Comparison of ENCODE assay signal across 8 cellular contexts in genomic region chr15:90932660-90932991, GRCh38. TPM values are rescaled to one million over a fixed set of nuclear protein-coding genes. Genes with fewer than 3 reads are reported as not detected.
DNase-seq lines count a peak whose midpoint lies in the region; ATAC-seq and TF ChIP-seq lines count a peak whose summit lies in the region.

No MANE protein-coding gene starts in this region.

- H3K4me3 Mint-ChIP-seq in activated CD8-positive, alpha-beta memory T cell treated with anti-CD3 and anti-CD28 coated beads, Interleukin-2, amount 10 ng/mL, durations not matched to agents 7 days and 5 days, result peak overlapping the region; percentile 99
- H3K4me3 Mint-ChIP-seq in memory B cell, result peak overlapping the region; percentile 99

- no peak for ATAC-seq in activated CD8-positive, alpha-beta memory T cell treated with anti-CD3 and anti-CD28 coated beads, Interleukin-2, amount 10 ng/mL, durations not matched to agents 7 days and 5 days
- ATAC-seq in memory B cell (ENCODE audit: low read depth) (no peak), GM19023 (IDR thresholded peaks at IDR 0.05; ENCODE audit: unreplicated experiment) (no peak)

- H3K27me3 ChIP-seq in adrenal gland (no peaks in the 10 kb centered on the region), thymus (ENCODE audit: control insufficient read depth, insufficient read depth) (no peaks in the 10 kb centered on the region)

- H3K27ac Mint-ChIP-seq in activated CD8-positive, alpha-beta memory T cell treated with anti-CD3 and anti-CD28 coated beads, Interleukin-2, amount 10 ng/mL, durations not matched to agents 7 days and 5 days, result peak overlapping the region; percentile 100
- H3K27ac Mint-ChIP-seq in memory B cell, result peak overlapping the region; percentile 95

- intact Hi-C loops in adrenal gland (cut with DNase I), result no loop called here

- H3K9me3 ChIP-seq in adrenal gland (replicated peaks in 1 of 3) (no peaks in the 10 kb centered on the region), thymus (ENCODE audit: control insufficient read depth) (no peaks in the 10 kb centered on the region)

- H3K27me3 Mint-ChIP-seq in activated CD8-positive, alpha-beta memory T cell treated with anti-CD3 and anti-CD28 coated beads, Interleukin-2, amount 10 ng/mL, durations not matched to agents 7 days and 5 days, result no peaks in the 10 kb centered on the region
- no peaks in the 10 kb centered on the region for H3K27me3 Mint-ChIP-seq in memory B cell

- H3K36me3 ChIP-seq in adrenal gland (replicated peaks in 1 of 2), result no peaks in the 10 kb centered on the region
- peaks cover 4% of the 10 kb centered on the region for H3K36me3 ChIP-seq in thymus (ENCODE audit: control insufficient read depth, insufficient read depth)

- H3K4me1 Mint-ChIP-seq in activated CD8-positive, alpha-beta memory T cell treated with anti-CD3 and anti-CD28 coated beads, Interleukin-2, amount 10 ng/mL, durations not matched to agents 7 days and 5 days, result peaks cover 63% of the 10 kb centered on the region
- H3K4me1 Mint-ChIP-seq in memory B cell, result peaks cover 36% of the 10 kb centered on the region

- TF ChIP-seq CTCF in adrenal gland (IDR thresholded peaks at IDR 0.05), result peak in 2 of 6 experiments; percentile 6 to 13

- peak overlapping the region in 2 of 4 donors; percentile 58 to 70 for H3K4me3 ChIP-seq in adrenal gland
- H3K4me3 ChIP-seq in thymus (ENCODE audit: low read length), result peak overlapping the region; percentile 57

- CTCF ChIA-PET in activated CD8-positive, alpha-beta memory T cell treated with anti-CD3 and anti-CD28 coated beads, Interleukin-2, amount 10 ng/mL, durations not matched to agents 7 days and 5 days (lab: Charles Lee), result interaction anchor here (0.7 to 8.6 kb wide), 43 partner anchors 8 to 833 kb away, joined by 3 to 181 read pairs (median 6); partner anchors contain the start of genes BLM, FES, FURIN and MAN2A2

- no peaks in the 10 kb centered on the region for H3K9me3 Mint-ChIP-seq in activated CD8-positive, alpha-beta memory T cell treated with anti-CD3 and anti-CD28 coated beads, Interleukin-2, amount 10 ng/mL, durations not matched to agents 7 days and 5 days (ENCODE audit: low read depth)
- H3K9me3 Mint-ChIP-seq in memory B cell, result no peaks in the 10 kb centered on the region

- no peak for DNase-seq in activated CD8-positive, alpha-beta memory T cell treated with anti-CD3 and anti-CD28 coated beads, Interleukin-2, amount 10 ng/mL, durations not matched to agents 7 days and 5 days
- DNase-seq in activated CD8-positive, alpha-beta memory T cell treated with anti-CD3 and anti-CD28 coated beads, Interleukin-2, amount 50 U/mL, for 48 hours, result no peak
- DNase-seq in adrenal gland (no peak), memory B cell (ENCODE audit: low spot score in 2 of 2) (no peak), NCI-H82 treated with DMSO at 0.1 percent for 48 hours (lab: John Stamatoyannopoulos, UW; ENCODE audit: unreplicated experiment) (no peak), NCI-H1105 treated with DMSO at 0.1 percent for 48 hours (lab: John Stamatoyannopoulos, UW) (no peak)

- peaks cover 34 to 59% of the 10 kb centered on the region in 2 donors for H3K4me1 ChIP-seq in adrenal gland (replicated peaks in 1 of 2)
- peaks cover 32% of the 10 kb centered on the region for H3K4me1 ChIP-seq in thymus (ENCODE audit: control insufficient read depth, insufficient read depth, low read length)

- WGBS in adrenal gland, 4 donors, result 18 to 92% (median 21%) methylated on average over 1 to 5 of the region's 5 CpGs
- WGBS in thymus, result 24% methylated on average over 5 of the region's 5 CpGs

- TF ChIP-seq POLR2A in adrenal gland (IDR thresholded peaks at IDR 0.05), result no peak

- H3K27ac ChIP-seq in adrenal gland, result peak overlapping the region in 3 of 5 donors; percentile 89 to 95 (median 94)
- H3K27ac ChIP-seq in thymus (ENCODE audit: low read depth), result no peak overlapping the region

- peaks cover 20% of the 10 kb centered on the region for H3K36me3 Mint-ChIP-seq in activated CD8-positive, alpha-beta memory T cell treated with anti-CD3 and anti-CD28 coated beads, Interleukin-2, amount 10 ng/mL, durations not matched to agents 7 days and 5 days
- no peaks in the 10 kb centered on the region for H3K36me3 Mint-ChIP-seq in memory B cell

RNA-seq across cellular contexts. Expression of gene HDDC3, which starts 0.3 kb away (rescaled TPM):
- total RNA-seq in activated CD8-positive, alpha-beta memory T cell treated with anti-CD3 and anti-CD28 coated beads, Interleukin-2, amount 10 ng/mL, durations not matched to agents 7 days and 5 days, result 10 to 100 TPM; 33.2 to 39.3 TPM
- 10 to 100 TPM; 14.6 to 40.2 (median 25.0) TPM for total RNA-seq in adrenal gland
- 10 to 100 TPM; 19.9 to 31.5 (median 30.4) TPM for polyA plus RNA-seq in adrenal gland
- 25.4 TPM for polyA plus RNA-seq in thymus

RNA-seq across cellular contexts. Expression of gene UNC45A, which starts 2.5 kb away (rescaled TPM):
- total RNA-seq in activated CD8-positive, alpha-beta memory T cell treated with anti-CD3 and anti-CD28 coated beads, Interleukin-2, amount 10 ng/mL, durations not matched to agents 7 days and 5 days, result 10 to 100 TPM; 76.3 to 84.4 TPM
- total RNA-seq in adrenal gland, result 100 to 1,000 TPM in 1 of 8 donors, 10 to 100 TPM in 7; 32.2 to 114 (median 54.2) TPM
- polyA plus RNA-seq in adrenal gland (10 to 100 TPM; 28.1 to 82.1 (median 71.1) TPM), thymus (38.9 TPM)

RNA-seq across cellular contexts. Expression of gene RCCD1, which starts 22.1 kb away (rescaled TPM):
- 10 to 100 TPM; 35.4 to 50.1 TPM for total RNA-seq in activated CD8-positive, alpha-beta memory T cell treated with anti-CD3 and anti-CD28 coated beads, Interleukin-2, amount 10 ng/mL, durations not matched to agents 7 days and 5 days
- total RNA-seq in adrenal gland, result 10 to 100 TPM in 7 of 8 donors, 1 to 10 TPM in 1; 8.1 to 38.7 (median 19.7) TPM
- 10 to 100 TPM in 2 of 3 donors, 1 to 10 TPM in 1; 7.7 to 17.4 (median 13.5) TPM for polyA plus RNA-seq in adrenal gland
- 5.0 TPM for polyA plus RNA-seq in thymus

RNA-seq across cellular contexts. Expression of gene MAN2A2, which starts 29.5 kb away (rescaled TPM):
- total RNA-seq in activated CD8-positive, alpha-beta memory T cell treated with anti-CD3 and anti-CD28 coated beads, Interleukin-2, amount 10 ng/mL, durations not matched to agents 7 days and 5 days, result 100 to 1,000 TPM; 174 to 183 TPM
- total RNA-seq in adrenal gland, result 10 to 100 TPM; 52.3 to 94.6 (median 68.5) TPM
- polyA plus RNA-seq in adrenal gland (10 to 100 TPM; 26.5 to 83.3 (median 46.2) TPM), thymus (46.5 TPM)

RNA-seq across cellular contexts. Expression of gene FES, which starts 48.3 kb away (rescaled TPM):
- 10 to 100 TPM; 55.7 to 61.2 TPM for total RNA-seq in activated CD8-positive, alpha-beta memory T cell treated with anti-CD3 and anti-CD28 coated beads, Interleukin-2, amount 10 ng/mL, durations not matched to agents 7 days and 5 days
- total RNA-seq in adrenal gland, result 10 to 100 TPM; 15.3 to 82.3 (median 27.7) TPM
- 10 to 100 TPM in 2 of 3 donors, 1 to 10 TPM in 1; 2.3 to 32.9 (median 19.5) TPM for polyA plus RNA-seq in adrenal gland
- 19.4 TPM for polyA plus RNA-seq in thymus
